19 cellular contexts compared by ENCODE assay signal in the genomic region with DNA sequence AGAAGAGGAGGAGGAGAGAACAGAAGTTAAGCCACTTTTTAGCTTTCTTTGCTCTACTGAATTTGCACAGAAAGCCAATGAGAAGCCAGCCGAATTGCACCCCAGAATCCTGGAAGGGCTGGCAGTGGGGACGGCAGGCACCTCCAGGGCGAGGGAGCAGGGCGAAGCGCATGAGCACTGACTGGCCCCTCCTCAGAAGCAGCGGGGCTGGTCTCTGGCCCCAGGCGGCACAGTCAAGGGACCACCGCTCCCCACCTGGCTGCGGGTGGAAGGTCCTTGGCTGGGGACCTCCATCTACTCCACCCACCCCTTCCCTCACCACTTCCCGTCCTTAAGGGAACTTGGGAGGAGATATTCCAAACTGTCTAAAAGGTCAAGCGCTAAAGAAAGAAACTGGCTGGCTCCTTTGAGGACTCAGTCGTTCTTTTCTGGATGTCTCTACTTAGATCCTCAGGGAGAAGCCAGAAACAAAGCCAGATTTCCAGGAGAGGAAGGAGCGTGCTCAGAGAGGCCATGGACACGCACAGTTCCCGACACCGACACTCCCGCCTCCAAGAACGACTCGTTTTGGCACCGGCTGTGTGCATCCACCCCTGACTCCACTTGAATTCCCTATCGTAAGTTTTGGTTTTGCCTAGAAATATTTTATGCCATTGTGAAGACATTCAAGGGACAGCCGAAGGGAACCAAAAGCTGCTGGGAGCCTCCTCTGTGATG. TPM values are rescaled to one million over a fixed set of nuclear protein-coding genes. Genes with fewer than 3 reads are reported as not detected.
"Had no signal": no experiment of that assay in that cellular context is flagged by ENCODE, and none has a peak within 500 bp of the region (broad histone marks: within the 10 kb centered on the region; RNA-seq: fewer than 3 reads in every experiment).

No MANE protein-coding gene starts in this region.

- H3K9me3 ChIP-seq: neutrophil had no signal

- H3K27me3 ChIP-seq: tibial nerve had no signal

- H3K36me3 Mint-ChIP-seq: natural killer cell treated with Interleukin-12 subunit alpha and Interleukin-12 subunit beta and Interleukin-15 and Interleukin-18, amount 100 ng/mL, for 72 hours; stimulated activated effector memory CD8-positive, alpha-beta T cell treated with anti-CD3 and anti-CD28 coated beads, Interleukin-12 subunit alpha, Interleukin-12 subunit beta, amount 100 ng/mL, for 72 hours had no signal

- H3K4me3 Mint-ChIP-seq: central memory CD8-positive, alpha-beta T cell; natural killer cell treated with Interleukin-12 subunit alpha and Interleukin-12 subunit beta and Interleukin-15 and Interleukin-18, amount 100 ng/mL, for 72 hours; stimulated activated effector memory CD8-positive, alpha-beta T cell treated with anti-CD3 and anti-CD28 coated beads, Interleukin-12 subunit alpha, Interleukin-12 subunit beta, amount 100 ng/mL, for 72 hours had no signal

- H3K4me2 ChIP-seq: smooth muscle cell had no signal

- H3K4me1 ChIP-seq: left ventricle myocardium inferior, tibial nerve had no signal

- H3K9me3 Mint-ChIP-seq: central memory CD8-positive, alpha-beta T cell; natural killer cell treated with Interleukin-12 subunit alpha and Interleukin-12 subunit beta and Interleukin-15 and Interleukin-18, amount 100 ng/mL, for 72 hours; stimulated activated effector memory CD8-positive, alpha-beta T cell treated with anti-CD3 and anti-CD28 coated beads, Interleukin-12 subunit alpha, Interleukin-12 subunit beta, amount 100 ng/mL, for 72 hours had no signal

- H3K27ac Mint-ChIP-seq: natural killer cell treated with Interleukin-12 subunit alpha and Interleukin-12 subunit beta and Interleukin-15 and Interleukin-18, amount 100 ng/mL, for 72 hours; stimulated activated effector memory CD8-positive, alpha-beta T cell treated with anti-CD3 and anti-CD28 coated beads, Interleukin-12 subunit alpha, Interleukin-12 subunit beta, amount 100 ng/mL, for 72 hours had no signal

- H3K27me3 Mint-ChIP-seq: central memory CD8-positive, alpha-beta T cell had no signal

- H3K4me1 Mint-ChIP-seq: central memory CD8-positive, alpha-beta T cell; stimulated activated effector memory CD8-positive, alpha-beta T cell treated with anti-CD3 and anti-CD28 coated beads, Interleukin-12 subunit alpha, Interleukin-12 subunit beta, amount 100 ng/mL, for 72 hours had no signal

- H3K36me3 ChIP-seq: left ventricle myocardium inferior, neutrophil, tibial nerve had no signal

- DNase-seq: cortex of kidney; dorsolateral prefrontal cortex; effector CD8-positive, alpha-beta T cell; kidney; left cardiac atrium; left ventricle myocardium inferior; mesenchymal stem cell; midbrain; stimulated activated CD4-positive, alpha-beta T cell treated with anti-CD3 and anti-CD28 coated beads, Interleukin-4, amount 100 ng/mL, for 1 hour; stimulated activated CD8-positive, alpha-beta memory T cell treated with anti-CD3 and anti-CD28 coated beads, Interleukin-4, amount 100 ng/mL, for 48 hours; stimulated activated naive CD8-positive, alpha-beta T cell treated with anti-CD3 and anti-CD28 coated beads, Interleukin-15, Interleukin-2, amounts not matched to agents 100 U/mL and 50 U/mL, for 24 hours had no signal

- H3K4me3 ChIP-seq: dorsolateral prefrontal cortex, left ventricle myocardium inferior, lung, smooth muscle cell, tibial nerve had no signal

- H3K27ac ChIP-seq: dorsolateral prefrontal cortex, left ventricle myocardium inferior, neutrophil, tibial nerve had no signal

- ATAC-seq: esophagus mucosa; left cardiac atrium; stimulated activated naive CD8-positive, alpha-beta T cell treated with anti-CD3 and anti-CD28 coated beads, Interleukin-15, Interleukin-2, amounts not matched to agents 100 U/mL and 50 U/mL, for 24 hours had no signal

RNA-seq across cellular contexts. Expression of a gene that starts 59.6 kb away (rescaled TPM):
- total RNA-seq: natural killer cell treated with Interleukin-12 subunit alpha and Interleukin-12 subunit beta and Interleukin-15 and Interleukin-18, amount 100 ng/mL, for 72 hours had no signal
